In the genomic region with DNA sequence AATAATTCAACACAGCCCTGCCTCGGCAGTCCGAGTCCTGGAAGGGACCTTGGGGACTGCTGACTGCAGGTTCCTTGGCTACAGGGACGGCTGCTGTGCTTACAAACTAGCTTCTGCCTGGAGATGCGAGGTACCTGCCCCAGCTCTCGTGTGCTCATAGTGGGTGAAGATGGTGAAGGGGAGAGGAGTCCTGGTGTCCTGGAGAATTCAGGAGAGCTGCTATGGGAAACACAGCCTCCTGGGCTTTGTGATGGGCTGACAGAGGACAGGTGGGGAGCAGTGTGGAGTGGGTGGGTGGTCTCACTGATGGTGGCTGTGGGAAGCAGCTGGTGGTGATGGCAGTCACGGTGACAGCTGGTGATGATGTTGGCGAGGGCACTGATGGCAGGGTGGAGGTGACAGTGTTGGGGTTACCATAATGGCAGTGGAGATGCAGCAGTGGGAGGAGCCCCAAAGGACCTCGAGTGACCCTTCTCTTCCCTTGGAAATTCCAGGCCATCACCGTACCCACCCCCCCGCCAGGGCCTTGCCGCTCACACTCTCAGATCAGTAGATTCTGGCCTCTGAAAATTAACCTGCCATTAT, we compare ENCODE assay signal across 19 cellular contexts. TPM values are rescaled to one million over a fixed set of nuclear protein-coding genes. Genes with fewer than 3 reads are reported as not detected.
A peak's percentile ranks its signal among the peaks of the same experiment; 100 is the strongest.
DNase-seq lines count a peak whose midpoint lies in the region; ATAC-seq and TF ChIP-seq lines count a peak whose summit lies in the region.
"Had no signal": no experiment of that assay in that cellular context is flagged by ENCODE, and none has a peak within 500 bp of the region (broad histone marks: within the 10 kb centered on the region; RNA-seq: fewer than 3 reads in every experiment).

No MANE protein-coding gene starts in this region.

- peak overlapping the region; percentile 75 for H3K4me3 Mint-ChIP-seq in glutamatergic neuron (ENCODE audit: unreplicated experiment)

- peaks cover 5% of the 10 kb centered on the region for H3K27me3 Mint-ChIP-seq in glutamatergic neuron (ENCODE audit: unreplicated experiment)

- ATAC-seq in HG02840 (IDR thresholded peaks at IDR 0.05; ENCODE audit: low FRiP score, unreplicated experiment) = no peak
- ATAC-seq in HG03280 (IDR thresholded peaks at IDR 0.05; ENCODE audit: unreplicated experiment) = no peak
- ATAC-seq: A549, K562 had no signal

- no peak overlapping the region for H3K18ac ChIP-seq in trophoblast cell (ENCODE audit: low read length)

- no peak overlapping the region for H3K4ac ChIP-seq in trophoblast cell (ENCODE audit: low read depth, low read length)

- H3K36me3 ChIP-seq in BLaER1 (peaks cover 55% of the 10 kb centered on the region), OCI-LY1 (ENCODE audit: insufficient read depth, low read length) (peaks cover 56% of the 10 kb centered on the region), trophoblast cell (ENCODE audit: control insufficient read depth in 1 of 2, insufficient read depth in 2 of 2, low read length in 2 of 2) (no peaks in the 10 kb centered on the region), prostate gland (no peaks in the 10 kb centered on the region)
- H3K36me3 ChIP-seq: HAP-1 had no signal

- peaks cover 22% of the 10 kb centered on the region for H3K4me1 Mint-ChIP-seq in glutamatergic neuron (ENCODE audit: low read depth, unreplicated experiment)

- no peak overlapping the region for H2BK12ac ChIP-seq in trophoblast cell (ENCODE audit: low read length)

- no peaks in the 10 kb centered on the region for H3K36me3 Mint-ChIP-seq in glutamatergic neuron (ENCODE audit: unreplicated experiment)

- H4K20me1 ChIP-seq in BLaER1 (no peaks in the 10 kb centered on the region), OCI-LY1 (ENCODE audit: insufficient read depth, low read length) (no peaks in the 10 kb centered on the region)
- H4K20me1 ChIP-seq: BLaER1 treated with 17β-estradiol and CSF1 and Interleukin-3, amounts not matched to agents 10 nM and 100 nM had no signal

- H3K79me1 ChIP-seq in trophoblast cell (ENCODE audit: low read length) = no peaks in the 10 kb centered on the region

- H3K4me2 ChIP-seq in BLaER1 (no peak overlapping the region), OCI-LY1 (ENCODE audit: low read length) (no peak overlapping the region), trophoblast cell (ENCODE audit: low read length) (no peak overlapping the region)
- H3K4me2 ChIP-seq: A549, SK-N-SH had no signal

- TF ChIP-seq CTCF in OCI-LY1 (IDR thresholded peaks at IDR 0.05; ENCODE audit: low read length) (no peak), glutamatergic neuron (IDR thresholded peaks at IDR 0.05; ENCODE audit: partially characterized antibody, unreplicated experiment) (no peak), prostate gland (IDR thresholded peaks at IDR 0.05) (no peak)

- H3K9me3 ChIP-seq in BLaER1 (no peaks in the 10 kb centered on the region), OCI-LY1 (ENCODE audit: low read length) (no peaks in the 10 kb centered on the region), trophoblast cell (ENCODE audit: insufficient read depth, low read depth, low read length) (no peaks in the 10 kb centered on the region), prostate gland (no peaks in the 10 kb centered on the region)
- H3K9me3 ChIP-seq: A549; BLaER1 treated with 17β-estradiol and CSF1 and Interleukin-3, amounts not matched to agents 10 nM and 100 nM; HAP-1; SK-N-SH had no signal

- H4K12ac ChIP-seq in trophoblast cell (ENCODE audit: low read depth, low read length) = no peak overlapping the region

- H3K14ac ChIP-seq in trophoblast cell (ENCODE audit: low read length) = no peak overlapping the region

- peak overlapping the region; percentile 96 for H3K27ac Mint-ChIP-seq in glutamatergic neuron (ENCODE audit: unreplicated experiment)

- intact Hi-C loops in prostate gland (cut with DNase I) = no loop called here

- H2AK5ac ChIP-seq in trophoblast cell (ENCODE audit: low read length) = no peak overlapping the region

- no CpG with 5 or more reads among the region's 11 CpGs for WGBS in trophoblast cell (ENCODE audit: extremely low coverage, insufficient coverage, insufficient read length)
- 84% methylated on average over 11 of the region's 11 CpGs for WGBS in prostate gland

- no peak overlapping the region for H2AFZ ChIP-seq in OCI-LY1 (ENCODE audit: low read length)
- H2AFZ ChIP-seq in trophoblast cell (ENCODE audit: insufficient read depth, low read length, poor library complexity) = no peak overlapping the region

- H3F3A ChIP-seq in OCI-LY1 (ENCODE audit: insufficient read depth, low read length) = no peaks in the 10 kb centered on the region

- H3K9me3 Mint-ChIP-seq in glutamatergic neuron (ENCODE audit: unreplicated experiment) = peaks cover 8% of the 10 kb centered on the region

- H3K4me3 ChIP-seq in BLaER1 (no peak overlapping the region), OCI-LY1 (ENCODE audit: low read depth, low read length, poor library complexity, severe bottlenecking) (no peak overlapping the region), trophoblast cell (ENCODE audit: low read depth, low read length) (peak overlapping the region; percentile 31), prostate gland (no peak overlapping the region)
- H3K4me3 ChIP-seq: A549; BLaER1 treated with 17β-estradiol and CSF1 and Interleukin-3, amounts not matched to agents 10 nM and 100 nM; HAP-1; K562 had no signal

- H3K79me2 ChIP-seq in OCI-LY1 (ENCODE audit: insufficient read depth, low read length) (peaks cover 6% of the 10 kb centered on the region; the same call in 1 of the 2 replicates), trophoblast cell (ENCODE audit: control insufficient read depth, insufficient read depth, low read length, poor library complexity) (no peaks in the 10 kb centered on the region)

- no peak overlapping the region for H2BK120ac ChIP-seq in trophoblast cell (ENCODE audit: insufficient read depth, low read length, poor library complexity)

- no peak overlapping the region for H4K91ac ChIP-seq in trophoblast cell (ENCODE audit: low read depth, low read length)

- no peaks in the 10 kb centered on the region for H3K27me3 ChIP-seq in BLaER1
- no peaks in the 10 kb centered on the region for H3K27me3 ChIP-seq in OCI-LY1 (ENCODE audit: insufficient read depth, low read length)
- H3K27me3 ChIP-seq in trophoblast cell (ENCODE audit: insufficient read depth, low read length) = no peaks in the 10 kb centered on the region
- H3K27me3 ChIP-seq in prostate gland (replicated peaks; ENCODE audit: insufficient read depth) = no peaks in the 10 kb centered on the region
- H3K27me3 ChIP-seq: BLaER1 treated with 17β-estradiol and CSF1 and Interleukin-3, amounts not matched to agents 10 nM and 100 nM had no signal

- no peak overlapping the region for H2BK5ac ChIP-seq in trophoblast cell (ENCODE audit: low read depth, low read length, poor library complexity)

- H3K9me2 ChIP-seq in OCI-LY1 (ENCODE audit: low read depth, low read length) = no peaks in the 10 kb centered on the region
- H3K9me2 ChIP-seq: SK-N-SH had no signal

- TF ChIP-seq POLR2A in prostate gland (IDR thresholded peaks at IDR 0.05) = no peak

- H3K27ac ChIP-seq in BLaER1 = 0 out of 2 replicates have a peak overlapping the region, but pooled peaks have one; percentile 9
- peak overlapping the region; percentile 65 for H3K27ac ChIP-seq in OCI-LY1 (ENCODE audit: low read depth, low read length, poor library complexity, severe bottlenecking)
- H3K27ac ChIP-seq in trophoblast cell (ENCODE audit: low read depth, low read length) = no peak overlapping the region
- no peak overlapping the region for H3K27ac ChIP-seq in prostate gland
- H3K27ac ChIP-seq: A549 had no signal

- H4K8ac ChIP-seq in trophoblast cell (ENCODE audit: low read depth, low read length) = no peak overlapping the region

- H3K23ac ChIP-seq in trophoblast cell (ENCODE audit: low read length) = no peak overlapping the region

- no peak overlapping the region for H3K9ac ChIP-seq in BLaER1
- H3K9ac ChIP-seq in OCI-LY1 (ENCODE audit: low read length) = no peak overlapping the region; the same call in 1 of the 2 replicates
- no peak overlapping the region for H3K9ac ChIP-seq in trophoblast cell (ENCODE audit: low read length)
- H3K9ac ChIP-seq: SK-N-SH had no signal

- H3K4me1 ChIP-seq in BLaER1 (peaks cover 70% of the 10 kb centered on the region), OCI-LY1 (ENCODE audit: insufficient read depth, low read length, severe bottlenecking) (peaks cover 56% of the 10 kb centered on the region), trophoblast cell (ENCODE audit: control insufficient read depth in 1 of 2, insufficient read depth in 2 of 2, low read length in 2 of 2) (no peaks in the 10 kb centered on the region), prostate gland (replicated peaks) (no peaks in the 10 kb centered on the region)
- H3K4me1 ChIP-seq: A549 had no signal

- peak; percentile 45 for DNase-seq in glutamatergic neuron
- no peak for DNase-seq in trophoblast cell
- no peak for DNase-seq in prostate gland (ENCODE audit: low spot score)
- DNase-seq: NCI-H1092 treated with DMSO at 0.1 percent for 48 hours, NCI-H1694 treated with DMSO at 0.1 percent for 48 hours, NCI-H2227 treated with DMSO at 0.1 percent for 48 hours, NCI-H510A treated with DMSO at 0.1 percent for 48 hours, NCI-H774, OCI-M1, SHP77 had no signal

RNA-seq across cellular contexts. Expression of gene HVCN1, which starts 32.8 kb away (rescaled TPM):
- total RNA-seq in glutamatergic neuron (ENCODE audit: unreplicated experiment) = 0.71 TPM
- polyA plus RNA-seq in trophoblast cell (2013) = 0.99 and 1.2 TPM in 2 replicates
- total RNA-seq in prostate gland = 10 to 100 TPM in 1 of 2 donors, 1 to 10 TPM in 1; 5.4 to 11.2 TPM

RNA-seq across cellular contexts. Expression of gene TCTN1, which starts 42.2 kb away (rescaled TPM):
- total RNA-seq in glutamatergic neuron (ENCODE audit: unreplicated experiment) (21.8 TPM), prostate gland (10 to 100 TPM; 45.5 to 68.7 TPM)
- polyA plus RNA-seq in trophoblast cell (2013) = 17.6 and 19.3 TPM in 2 replicates

Comparison
In these comparisons a context has a peak if more than half of its experiments do, and no peak if none do; other contexts are left out.
1. H3K27ac ChIP-seq: peak in BLaER1 (single experiment) and OCI-LY1 (single experiment); none in trophoblast cell (single experiment) and prostate gland (0 of 2).